Comparison of ENCODE assay signal across 1 cellular context in genomic region chr11:90717522-90717921, GRCh38.
TF ChIP-seq lines count a peak whose summit lies in the region.

No MANE protein-coding gene starts in this region.

TF ChIP-seq in WTC11, 78 proteins besides CTCF, POLR2A, EP300 and RAD21 (continued from another document):
- TF ChIP-seq STAT6 (CRISPR knock-in tag; conservative IDR thresholded peaks at IDR 0.05; ENCODE audit: low read depth) (no peak), ESRRA (CRISPR knock-in tag; IDR thresholded peaks at IDR 0.05; ENCODE audit: borderline replicate concordance) (no peak), ZNF423 (CRISPR knock-in tag; IDR thresholded peaks at IDR 0.05) (no peak), ZSCAN18 (CRISPR knock-in tag; IDR thresholded peaks at IDR 0.05) (no peak), ATF1 (CRISPR knock-in tag; IDR thresholded peaks at IDR 0.05) (no peak)
